ENCODE assay signal across 6 cellular contexts in genomic region chr16:18553671-18554070, GRCh38. TPM values are rescaled to one million over a fixed set of nuclear protein-coding genes. Genes with fewer than 3 reads are reported as not detected.
DNase-seq lines count a peak whose midpoint lies in the region; ATAC-seq and TF ChIP-seq lines count a peak whose summit lies in the region.
"Not testable (repeated sequence)": the region's sequence is repeated elsewhere in the genome, so short reads cannot be mapped to it uniquely, and the experiment has no call there.

No MANE protein-coding gene starts in this region.

- not testable (repeated sequence) for H3K9me3 Mint-ChIP-seq in nephron progenitor cell

- not testable (repeated sequence) for H3K27me3 ChIP-seq in cardiac muscle cell; heart right ventricle; left ventricle myocardium inferior (ENCODE audit: low read depth); right atrium auricular region

- ATAC-seq in Right ventricle myocardium inferior (peak; percentile 85), heart right ventricle (peak; percentile 80 to 96 (median 88))

- not testable (repeated sequence) for H3K4me1 ChIP-seq in cardiac muscle cell (ENCODE audit: low read depth); heart right ventricle; left ventricle myocardium inferior; right atrium auricular region

- H3K4me1 Mint-ChIP-seq in nephron progenitor cell: not testable (repeated sequence)

- H3K27me3 Mint-ChIP-seq in nephron progenitor cell (ENCODE audit: low read depth, poor library complexity): not testable (repeated sequence)

- H3K27ac ChIP-seq in cardiac muscle cell: peak overlapping the region; percentile 60
- peak overlapping the region in 4 of 10 donors; percentile 43 to 77 (median 62) for H3K27ac ChIP-seq in heart right ventricle
- peak overlapping the region; percentile 61 for H3K27ac ChIP-seq in left ventricle myocardium inferior (replicated peaks)
- H3K27ac ChIP-seq in right atrium auricular region: peak overlapping the region; percentile 55 to 70

- not testable (repeated sequence) for TF ChIP-seq CTCF in cardiac muscle cell (IDR thresholded peaks at IDR 0.05; ENCODE audit: low read depth, low read length); heart right ventricle (IDR thresholded peaks at IDR 0.05); left ventricle myocardium inferior (IDR thresholded peaks at IDR 0.05; ENCODE audit: borderline replicate concordance); right atrium auricular region (IDR thresholded peaks at IDR 0.05); nephron progenitor cell (IDR thresholded peaks at IDR 0.05)

- intact Hi-C loops in Right ventricle myocardium inferior (cut with DNase I); heart right ventricle (cut with DNase I); left ventricle myocardium inferior (cut with micrococcal nuclease): not testable (repeated sequence)

- not testable (repeated sequence) for H3K36me3 Mint-ChIP-seq in nephron progenitor cell (ENCODE audit: low read depth)

- not testable (repeated sequence) for H3K9me3 ChIP-seq in cardiac muscle cell (ENCODE audit: low read depth); heart right ventricle; left ventricle myocardium inferior (replicated peaks); right atrium auricular region

- WGBS in heart right ventricle, 2 donors: 20% methylated on average over 1 of the region's 5 CpGs; no CpG with 5 or more reads in 1 of the 2 donors

- H3K4me3 Mint-ChIP-seq in nephron progenitor cell: not testable (repeated sequence)

- H3K36me3 ChIP-seq in cardiac muscle cell, left ventricle myocardium inferior, right atrium auricular region: not testable (repeated sequence)
- peaks cover 0 to 15% (median 0%) of the 10 kb centered on the region in 9 donors for H3K36me3 ChIP-seq in heart right ventricle

- DNase-seq in Right ventricle myocardium inferior (ENCODE audit: missing footprints); cardiac muscle cell (ENCODE audit: low read depth in 1 of 2, low spot score in 1 of 2); heart right ventricle; left ventricle myocardium inferior; right atrium auricular region (ENCODE audit: low spot score); nephron progenitor cell: not testable (repeated sequence)

- H3K4me3 ChIP-seq in cardiac muscle cell, heart right ventricle, left ventricle myocardium inferior, right atrium auricular region: not testable (repeated sequence)

- H3K27ac Mint-ChIP-seq in nephron progenitor cell: peak overlapping the region; percentile 66

RNA-seq across cellular contexts. Expression of gene NOMO2, which starts 8.2 kb away (rescaled TPM):
- total RNA-seq in Right ventricle myocardium inferior (175 TPM), cardiac muscle cell (88.4 and 97.7 TPM in 2 replicates), heart right ventricle (100 to 1,000 TPM; 127 to 239 (median 186) TPM), left ventricle myocardium inferior (205 TPM), right atrium auricular region (100 to 1,000 TPM; 223 to 229 TPM)
- polyA plus RNA-seq in cardiac muscle cell (130 and 152 TPM in 2 replicates), heart right ventricle (100 to 1,000 TPM; 106 to 118 TPM)
